Comparison of ENCODE assay signal across 13 cellular contexts in the genomic region with DNA sequence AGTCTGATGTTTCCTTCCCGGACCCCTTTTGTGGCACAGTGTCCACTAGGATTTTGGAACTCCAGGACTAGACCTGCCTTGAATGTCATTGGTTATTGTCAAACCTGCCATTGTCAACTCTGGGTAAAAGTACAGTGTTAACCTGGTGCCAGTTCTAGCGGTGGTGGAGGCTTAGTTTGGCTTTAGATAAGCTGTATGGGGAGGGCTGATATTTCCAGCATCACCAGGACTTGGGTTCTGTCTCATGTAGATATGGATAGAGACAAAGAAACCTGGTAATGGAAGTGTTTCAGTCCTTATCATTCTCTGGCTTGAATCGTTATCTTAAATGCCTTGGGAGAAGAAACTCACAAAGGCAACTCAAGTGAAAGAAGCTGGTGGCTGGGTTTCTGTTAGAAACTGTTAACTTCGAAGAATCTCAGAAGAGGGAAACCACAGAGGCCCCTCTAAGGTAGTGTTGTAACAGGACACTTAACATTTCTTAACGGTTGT. TPM values are rescaled to one million over a fixed set of nuclear protein-coding genes. Genes with fewer than 3 reads are reported as not detected.
A peak's percentile ranks its signal among the peaks of the same experiment; 100 is the strongest.
DNase-seq lines count a peak whose midpoint lies in the region; ATAC-seq and TF ChIP-seq lines count a peak whose summit lies in the region.
"Had no signal": no experiment of that assay in that cellular context is flagged by ENCODE, and none has a peak within 500 bp of the region (broad histone marks: within the 10 kb centered on the region; RNA-seq: fewer than 3 reads in every experiment).

No MANE protein-coding gene starts in this region.

- peaks cover 26% of the 10 kb centered on the region for H3F3A ChIP-seq in MM.1S (ENCODE audit: insufficient read depth, low read length)

- no peaks in the 10 kb centered on the region for H3K9me3 Mint-ChIP-seq in activated naive CD4-positive, alpha-beta T cell treated with anti-CD3 and anti-CD28 coated beads, Interleukin-2, amount 50 U/mL, for 24 hours
- H3K9me3 Mint-ChIP-seq in activated naive CD4-positive, alpha-beta T cell treated with anti-CD3 and anti-CD28 coated beads for 36 hours = peaks cover 14% of the 10 kb centered on the region
- H3K9me3 Mint-ChIP-seq in activated T-helper 1 cell treated with anti-CD3 and anti-CD28 coated beads, Interleukin-12 subunit alpha, Interleukin-12 subunit beta, Interleukin-2, Interleukin-4 antibody, amounts not matched to agents 30 ng/mL and 10 ng/mL and 1 ng/mL, durations not matched to agents 14 hours and 24 hours and 36 hours = peaks cover 30% of the 10 kb centered on the region
- no peaks in the 10 kb centered on the region for H3K9me3 Mint-ChIP-seq in stimulated activated memory B cell treated with anti-CD40 and anti-IgM and Interleukin-4, amounts not matched to agents 10 μg/mL and 1 μg/mL and 100 μg/mL, for 72 hours

- H3K4me1 Mint-ChIP-seq in activated naive CD4-positive, alpha-beta T cell treated with anti-CD3 and anti-CD28 coated beads, Interleukin-2, amount 50 U/mL, for 24 hours = peaks cover 94% of the 10 kb centered on the region
- peaks cover 65% of the 10 kb centered on the region for H3K4me1 Mint-ChIP-seq in activated naive CD4-positive, alpha-beta T cell treated with anti-CD3 and anti-CD28 coated beads for 36 hours (ENCODE audit: low read depth)
- H3K4me1 Mint-ChIP-seq in activated T-helper 1 cell treated with anti-CD3 and anti-CD28 coated beads, Interleukin-12 subunit alpha, Interleukin-12 subunit beta, Interleukin-2, Interleukin-4 antibody, amounts not matched to agents 30 ng/mL and 10 ng/mL and 1 ng/mL, durations not matched to agents 14 hours and 24 hours and 36 hours (ENCODE audit: low read depth) = peaks cover 89% of the 10 kb centered on the region
- peaks cover 86% of the 10 kb centered on the region for H3K4me1 Mint-ChIP-seq in stimulated activated memory B cell treated with anti-CD40 and anti-IgM and Interleukin-4, amounts not matched to agents 10 μg/mL and 1 μg/mL and 100 μg/mL, for 72 hours

- no peak for ATAC-seq in stimulated activated memory B cell treated with anti-CD40 and anti-IgM and Interleukin-4, amounts not matched to agents 10 μg/mL and 1 μg/mL and 100 μg/mL, for 72 hours
- ATAC-seq: gastrocnemius medialis had no signal

- no peak overlapping the region for H3K9ac ChIP-seq in MM.1S (ENCODE audit: low read length)

- peak overlapping the region; percentile 26 for H3K27ac Mint-ChIP-seq in activated naive CD4-positive, alpha-beta T cell treated with anti-CD3 and anti-CD28 coated beads, Interleukin-2, amount 50 U/mL, for 24 hours
- no peak overlapping the region for H3K27ac Mint-ChIP-seq in activated naive CD4-positive, alpha-beta T cell treated with anti-CD3 and anti-CD28 coated beads for 36 hours
- H3K27ac Mint-ChIP-seq in activated T-helper 1 cell treated with anti-CD3 and anti-CD28 coated beads, Interleukin-12 subunit alpha, Interleukin-12 subunit beta, Interleukin-2, Interleukin-4 antibody, amounts not matched to agents 30 ng/mL and 10 ng/mL and 1 ng/mL, durations not matched to agents 14 hours and 24 hours and 36 hours = peak overlapping the region; percentile 40
- H3K27ac Mint-ChIP-seq in stimulated activated memory B cell treated with anti-CD40 and anti-IgM and Interleukin-4, amounts not matched to agents 10 μg/mL and 1 μg/mL and 100 μg/mL, for 72 hours = peak overlapping the region; percentile 79

- peaks cover 41% of the 10 kb centered on the region for H3K4me1 ChIP-seq in MM.1S (ENCODE audit: low read length)
- peaks cover 4 to 58% (median 33%) of the 10 kb centered on the region in 4 donors for H3K4me1 ChIP-seq in stomach

- H3K36me3 Mint-ChIP-seq in activated naive CD4-positive, alpha-beta T cell treated with anti-CD3 and anti-CD28 coated beads, Interleukin-2, amount 50 U/mL, for 24 hours = peaks cover 3% of the 10 kb centered on the region
- peaks cover 18% of the 10 kb centered on the region for H3K36me3 Mint-ChIP-seq in activated naive CD4-positive, alpha-beta T cell treated with anti-CD3 and anti-CD28 coated beads for 36 hours (ENCODE audit: low read depth)
- peaks cover 46% of the 10 kb centered on the region for H3K36me3 Mint-ChIP-seq in activated T-helper 1 cell treated with anti-CD3 and anti-CD28 coated beads, Interleukin-12 subunit alpha, Interleukin-12 subunit beta, Interleukin-2, Interleukin-4 antibody, amounts not matched to agents 30 ng/mL and 10 ng/mL and 1 ng/mL, durations not matched to agents 14 hours and 24 hours and 36 hours (ENCODE audit: low read depth)
- peaks cover 45% of the 10 kb centered on the region for H3K36me3 Mint-ChIP-seq in stimulated activated memory B cell treated with anti-CD40 and anti-IgM and Interleukin-4, amounts not matched to agents 10 μg/mL and 1 μg/mL and 100 μg/mL, for 72 hours

- 41 to 57% (median 51%) methylated on average over 5 of the region's 5 CpGs for WGBS in stomach, 5 donors

- TF ChIP-seq POLR2A in stomach (IDR thresholded peaks at IDR 0.05) = no peak

- H3K4me3 ChIP-seq in MM.1S (ENCODE audit: low read length) (peak overlapping the region; percentile 7; the same call in 1 of the 2 replicates), stomach (no peak overlapping the region)
- H3K4me3 ChIP-seq: gastrocnemius medialis had no signal

- H3K4me3 Mint-ChIP-seq in activated naive CD4-positive, alpha-beta T cell treated with anti-CD3 and anti-CD28 coated beads, Interleukin-2, amount 50 U/mL, for 24 hours = no peak overlapping the region
- no peak overlapping the region for H3K4me3 Mint-ChIP-seq in activated naive CD4-positive, alpha-beta T cell treated with anti-CD3 and anti-CD28 coated beads for 36 hours
- peak overlapping the region; percentile 35 for H3K4me3 Mint-ChIP-seq in activated T-helper 1 cell treated with anti-CD3 and anti-CD28 coated beads, Interleukin-12 subunit alpha, Interleukin-12 subunit beta, Interleukin-2, Interleukin-4 antibody, amounts not matched to agents 30 ng/mL and 10 ng/mL and 1 ng/mL, durations not matched to agents 14 hours and 24 hours and 36 hours
- no peak overlapping the region for H3K4me3 Mint-ChIP-seq in stimulated activated memory B cell treated with anti-CD40 and anti-IgM and Interleukin-4, amounts not matched to agents 10 μg/mL and 1 μg/mL and 100 μg/mL, for 72 hours

- TF ChIP-seq EP300 in stomach (IDR thresholded peaks at IDR 0.05) = no peak

- no peak for TF ChIP-seq CTCF in MM.1S (IDR thresholded peaks at IDR 0.05; ENCODE audit: low read length)
- no peak for TF ChIP-seq CTCF in stomach (IDR thresholded peaks at IDR 0.05)

- H3K27ac ChIP-seq in MM.1S (ENCODE audit: low read length) = peak overlapping the region; percentile 42; the same call in 1 of the 2 replicates
- H3K27ac ChIP-seq in stomach = no peak overlapping the region
- H3K27ac ChIP-seq: gastrocnemius medialis had no signal

- CTCF ChIA-PET in activated naive CD4-positive, alpha-beta T cell treated with anti-CD3 and anti-CD28 coated beads for 36 hours (lab: Charles Lee) = interaction anchor here (1.0 to 1.4 kb wide), 2 partner anchors 10 to 11 kb away, joined by 3 to 4 read pairs; no protein-coding TSS in a partner anchor

- H3K27me3 ChIP-seq in MM.1S (replicated peaks; ENCODE audit: insufficient read depth, low read length) (no peaks in the 10 kb centered on the region), stomach (no peaks in the 10 kb centered on the region)
- H3K27me3 ChIP-seq: gastrocnemius medialis had no signal

- H3K36me3 ChIP-seq in MM.1S (replicated peaks; ENCODE audit: insufficient read depth, low read length) = no peaks in the 10 kb centered on the region
- no peaks in the 10 kb centered on the region for H3K36me3 ChIP-seq in stomach
- H3K36me3 ChIP-seq: gastrocnemius medialis had no signal

- no peaks in the 10 kb centered on the region for H4K20me1 ChIP-seq in MM.1S (ENCODE audit: insufficient read depth, low read length)

- H2AFZ ChIP-seq in MM.1S (ENCODE audit: low read length) = no peak overlapping the region

- H3K9me3 ChIP-seq in MM.1S (replicated peaks; ENCODE audit: insufficient read depth, low read length) = no peaks in the 10 kb centered on the region
- H3K9me3 ChIP-seq in stomach = no peaks in the 10 kb centered on the region
- H3K9me3 ChIP-seq: gastrocnemius medialis had no signal

- H3K27me3 Mint-ChIP-seq in activated naive CD4-positive, alpha-beta T cell treated with anti-CD3 and anti-CD28 coated beads, Interleukin-2, amount 50 U/mL, for 24 hours = no peaks in the 10 kb centered on the region
- H3K27me3 Mint-ChIP-seq in activated naive CD4-positive, alpha-beta T cell treated with anti-CD3 and anti-CD28 coated beads for 36 hours (ENCODE audit: low read depth) = no peaks in the 10 kb centered on the region
- H3K27me3 Mint-ChIP-seq in activated T-helper 1 cell treated with anti-CD3 and anti-CD28 coated beads, Interleukin-12 subunit alpha, Interleukin-12 subunit beta, Interleukin-2, Interleukin-4 antibody, amounts not matched to agents 30 ng/mL and 10 ng/mL and 1 ng/mL, durations not matched to agents 14 hours and 24 hours and 36 hours (ENCODE audit: insufficient read depth) = no peaks in the 10 kb centered on the region
- no peaks in the 10 kb centered on the region for H3K27me3 Mint-ChIP-seq in stimulated activated memory B cell treated with anti-CD40 and anti-IgM and Interleukin-4, amounts not matched to agents 10 μg/mL and 1 μg/mL and 100 μg/mL, for 72 hours

- H3K9me2 ChIP-seq in MM.1S (replicated peaks; ENCODE audit: insufficient read depth, low read length) = no peaks in the 10 kb centered on the region

- no peak for DNase-seq in activated naive CD4-positive, alpha-beta T cell treated with anti-CD3 and anti-CD28 coated beads for 36 hours
- peak; percentile 56 for DNase-seq in MM.1S
- no peak for DNase-seq in activated T-helper 1 cell treated with anti-CD3 and anti-CD28 coated beads, Interleukin-12 subunit alpha, Interleukin-12 subunit beta, Interleukin-2, Interleukin-4 antibody, amounts not matched to agents 30 ng/mL and 10 ng/mL and 1 ng/mL, durations not matched to agents 14 hours and 24 hours and 36 hours (ENCODE audit: low spot score)
- no peak for DNase-seq in stomach
- DNase-seq in activated gamma-delta T cell treated with Interleukin-2 at 50 U/mL for 16 hours = no peak
- no peak for DNase-seq in C1 segment of cervical spinal cord (lab: John Stamatoyannopoulos, UW)
- DNase-seq: effector CD8-positive, alpha-beta T cell; gastrocnemius medialis; retina; stimulated activated CD4-positive, alpha-beta T cell treated with anti-CD3 and anti-CD28 coated beads, Interleukin-2, amount 100 ng/mL, for 48 hours; stimulated activated naive CD4-positive, alpha-beta T cell treated with Interleukin-2 at 50 U/mL for 16 hours had no signal

- H3K79me2 ChIP-seq in MM.1S (ENCODE audit: low read length) = peaks cover 99% of the 10 kb centered on the region

- peak overlapping the region; percentile 56 for H3K4me2 ChIP-seq in MM.1S (ENCODE audit: low read depth, low read length)

- intact Hi-C loops in activated naive CD4-positive, alpha-beta T cell treated with anti-CD3 and anti-CD28 coated beads for 36 hours (cut with micrococcal nuclease) = loop anchor here (10.0 kb wide), 1 partner anchor 767 kb away; the partner anchor contains the start of gene APPL2
- intact Hi-C loops in activated T-helper 1 cell treated with anti-CD3 and anti-CD28 coated beads, Interleukin-12 subunit alpha, Interleukin-12 subunit beta, Interleukin-2, Interleukin-4 antibody, amounts not matched to agents 30 ng/mL and 10 ng/mL and 1 ng/mL, durations not matched to agents 14 hours and 24 hours and 36 hours (cut with micrococcal nuclease) = loop anchor here (10.0 kb wide), 1 partner anchor 543 kb away; no protein-coding TSS in a partner anchor
- intact Hi-C loops in stomach (cut with DNase I; ENCODE audit: low total_unique reads) = no loop called here

RNA-seq across cellular contexts. Expression of gene CHST11, which starts 10.6 kb away (rescaled TPM):
- total RNA-seq in activated naive CD4-positive, alpha-beta T cell treated with anti-CD3 and anti-CD28 coated beads for 36 hours = 10 to 100 TPM; 39.3 to 45.3 TPM
- 69.8 and 70.7 TPM in 2 replicates for total RNA-seq in activated T-helper 1 cell treated with anti-CD3 and anti-CD28 coated beads, Interleukin-12 subunit alpha, Interleukin-12 subunit beta, Interleukin-2, Interleukin-4 antibody, amounts not matched to agents 30 ng/mL and 10 ng/mL and 1 ng/mL, durations not matched to agents 14 hours and 24 hours and 36 hours
- total RNA-seq in stomach = 100 to 1,000 TPM in 1 of 5 donors, 10 to 100 TPM in 3, 1 to 10 TPM in 1; 9.7 to 192 (median 30.1) TPM
- 1 to 10 TPM; 2.3 to 5.5 (median 3.1) TPM for polyA plus RNA-seq in stomach
